ENCODE assay signal across 35 cellular contexts in genomic region chr7:114369294-114369693, GRCh38. TPM values are rescaled to one million over a fixed set of nuclear protein-coding genes. Genes with fewer than 3 reads are reported as not detected.
"Had no signal": no experiment of that assay in that cellular context is flagged by ENCODE, and none has a peak within 500 bp of the region (broad histone marks: within the 10 kb centered on the region; RNA-seq: fewer than 3 reads in every experiment).

No MANE protein-coding gene starts in this region.

- H3K27me3 ChIP-seq: adrenal gland, body of pancreas, brain microvascular endothelial cell, breast epithelium had no signal

- H3K4me3 ChIP-seq: adrenal gland, body of pancreas, breast epithelium had no signal

- H3K4me1 ChIP-seq: adrenal gland, breast epithelium had no signal

- FAIRE-seq: astrocyte, TTC549 had no signal

- DNase-seq: activated B cell treated with CpG ODN at 0.5 μM for 24 hours; activated CD4-positive, alpha-beta memory T cell treated with anti-CD3 and anti-CD28 coated beads for 36 hours; activated CD4-positive, alpha-beta T cell treated with anti-CD3 and anti-CD28 coated beads for 4 hours; activated CD4-positive, alpha-beta T cell treated with anti-CD3 and anti-CD28 coated beads, Interleukin-2, amount 10 ng/mL, durations not matched to agents 24 days and 14 days; activated CD4-positive, alpha-beta T cell treated with anti-CD3 and anti-CD28 coated beads, Interleukin-2, amount 50 U/mL, for 1 hour; activated CD4-positive, alpha-beta T cell treated with anti-CD3 and anti-CD28 coated beads, Interleukin-2, amount 50 U/mL, for 4 hours; activated CD4-positive, CD25-positive, alpha-beta regulatory T cell treated with anti-CD3 and anti-CD28 coated beads, Interleukin-2, amount 50 U/mL, for 72 hours; activated CD8-positive, alpha-beta memory T cell treated with anti-CD3 and anti-CD28 coated beads, Interleukin-2, amount 50 U/mL, for 4 hours; activated CD8-positive, alpha-beta T cell treated with anti-CD3 and anti-CD28 coated beads for 36 hours; activated effector memory CD4-positive, alpha-beta T cell treated with anti-CD3 and anti-CD28 coated beads, Interleukin-2, amount 50 U/mL, for 16 hours; activated gamma-delta T cell treated with Interleukin-2 at 50 U/mL for 16 hours; activated naive CD4-positive, alpha-beta T cell; activated naive CD4-positive, alpha-beta T cell treated with anti-CD3 and anti-CD28 coated beads for 36 hours; activated naive CD4-positive, alpha-beta T cell treated with anti-CD3 and anti-CD28 coated beads, Interleukin-2, amount 50 U/mL, for 16 hours; activated naive CD8-positive, alpha-beta T cell treated with anti-CD3 and anti-CD28 coated beads for 36 hours; activated T-cell treated with anti-CD3 and anti-CD28 coated beads for 4 hours; activated T-cell treated with anti-CD3 and anti-CD28 coated beads, Interleukin-2, amount 50 U/mL, for 1 hour; activated T-cell treated with anti-CD3 and anti-CD28 coated beads, Interleukin-2, amount 50 U/mL, for 4 hours; activated T-cell treated with anti-CD3 and anti-CD28 coated beads, Interleukin-2, amount 50 U/mL, for 72 hours; adrenal gland; amniotic stem cell; aorta; body of pancreas; brain microvascular endothelial cell; central memory CD4-positive, alpha-beta T cell; T-helper 2 cell; T-helper 9 cell had no signal

- H3K36me3 ChIP-seq: adrenal gland, brain microvascular endothelial cell, breast epithelium had no signal

- H3K9me3 ChIP-seq: adrenal gland, body of pancreas, breast epithelium had no signal

- ATAC-seq: activated CD8-positive, alpha-beta T cell treated with anti-CD3 and anti-CD28 coated beads for 36 hours; activated naive CD4-positive, alpha-beta T cell treated with anti-CD3 and anti-CD28 coated beads, Interleukin-2, amount 50 U/mL, for 72 hours; activated T-cell treated with anti-CD3 and anti-CD28 coated beads, Interleukin-2, amount 50 U/mL, for 4 hours; activated T-cell treated with anti-CD3 and anti-CD28 coated beads, Interleukin-2, amount 50 U/mL, for 72 hours; activated T-helper 17 cell treated with anti-CD3 and anti-CD28 coated beads, Interleukin-2, amount 50 U/mL, for 72 hours; body of pancreas had no signal

- H3K27ac ChIP-seq: adrenal gland, body of pancreas, brain microvascular endothelial cell, breast epithelium, VCaP had no signal

RNA-seq across cellular contexts. Expression of gene FOXP2, which starts 45.3 kb away (rescaled TPM):
- total RNA-seq: activated B cell treated with CpG ODN at 0.5 μM for 24 hours; activated CD4-positive, alpha-beta memory T cell treated with anti-CD3 and anti-CD28 coated beads for 36 hours; activated CD8-positive, alpha-beta memory T cell treated with anti-CD3 and anti-CD28 coated beads for 36 hours; activated CD8-positive, alpha-beta T cell treated with anti-CD3 and anti-CD28 coated beads for 36 hours; activated naive CD4-positive, alpha-beta T cell treated with anti-CD3 and anti-CD28 coated beads for 36 hours; activated naive CD4-positive, alpha-beta T cell treated with anti-CD3 and anti-CD28 coated beads, Interleukin-2, amount 50 U/mL, for 72 hours; activated naive CD8-positive, alpha-beta T cell treated with anti-CD3 and anti-CD28 coated beads for 36 hours; activated T-cell treated with anti-CD3 and anti-CD28 coated beads, Interleukin-2, amount 50 U/mL, for 4 hours; activated T-cell treated with anti-CD3 and anti-CD28 coated beads, Interleukin-2, amount 50 U/mL, for 72 hours; activated T-helper 1 cell treated with anti-CD3 and anti-CD28 coated beads, Interleukin-12 subunit alpha, Interleukin-12 subunit beta, Interleukin-2, Interleukin-4 antibody, amounts not matched to agents 30 ng/mL and 10 ng/mL and 1 ng/mL, durations not matched to agents 14 hours and 24 hours and 36 hours; activated T-helper 17 cell treated with anti-CD3 and anti-CD28 coated beads, Interleukin-2, amount 50 U/mL, for 72 hours had no signal
